22 cellular contexts compared by ENCODE assay signal in the genomic region with DNA sequence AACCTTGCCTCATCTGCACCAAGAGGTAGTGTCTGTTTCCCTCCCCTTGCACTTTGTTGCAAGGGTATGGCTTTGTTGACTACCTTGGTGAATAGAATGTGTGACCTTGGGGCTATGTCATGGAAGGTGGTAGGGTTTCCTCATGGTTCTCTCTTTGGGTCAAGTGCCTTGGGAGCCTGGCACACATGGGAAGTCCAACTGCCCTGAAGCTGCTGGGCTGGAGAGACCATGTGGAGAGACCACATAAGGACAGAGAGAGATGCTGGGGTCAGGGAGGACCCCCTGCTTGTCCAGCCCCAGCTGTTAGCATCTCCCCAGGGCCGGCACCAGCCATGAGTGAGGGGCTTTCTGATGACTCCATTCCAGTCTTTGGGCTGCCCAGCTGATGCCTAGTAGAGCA.
"Had no signal": no experiment of that assay in that cellular context is flagged by ENCODE, and none has a peak within 500 bp of the region (broad histone marks: within the 10 kb centered on the region; RNA-seq: fewer than 3 reads in every experiment).

No MANE protein-coding gene starts in this region.

- H3K27ac ChIP-seq: coronary artery, epithelial cell of prostate, foreskin keratinocyte, gastroesophageal sphincter, heart left ventricle, hepatocyte, left lung, lower lobe of right lung had no signal

- H3K36me3 ChIP-seq: gastroesophageal sphincter, heart left ventricle, left lung, lower lobe of right lung had no signal

- ATAC-seq: effector memory CD8-positive, alpha-beta T cell; foreskin keratinocyte; gastroesophageal sphincter; heart left ventricle; left ventricle myocardium superior; mucosa of descending colon had no signal

- H3K4me3 Mint-ChIP-seq: effector memory CD8-positive, alpha-beta T cell; endodermal cell; immature natural killer cell; mesothelial cell of epicardium had no signal

- DNase-seq: cerebellar nuclear complex; dermis blood vessel endothelial cell; effector CD8-positive, alpha-beta T cell; effector memory CD8-positive, alpha-beta T cell; endodermal cell; erythroblast; heart left ventricle; immature natural killer cell; kidney; kidney glomerular epithelial cell; left cardiac atrium; left lung; left ventricle myocardium superior; lower lobe of right lung; mesenchymal stem cell; mucosa of descending colon had no signal

- H3K4me2 ChIP-seq: hepatocyte had no signal

- H3K79me2 ChIP-seq: hepatocyte had no signal

- H3K4me1 Mint-ChIP-seq: endodermal cell, immature natural killer cell had no signal

- H3K4me3 ChIP-seq: coronary artery, gastroesophageal sphincter, heart left ventricle, hepatocyte, left lung, lower lobe of right lung, mucosa of descending colon had no signal

- H3K36me3 Mint-ChIP-seq: immature natural killer cell, mesothelial cell of epicardium had no signal

- H3K9me3 ChIP-seq: lower lobe of right lung, mucosa of descending colon had no signal

- H3K27me3 ChIP-seq: foreskin keratinocyte had no signal

- H3K4me1 ChIP-seq: foreskin keratinocyte, gastroesophageal sphincter, heart left ventricle, lower lobe of right lung had no signal

- H2AFZ ChIP-seq: hepatocyte had no signal

- H3K27ac Mint-ChIP-seq: effector memory CD8-positive, alpha-beta T cell; endodermal cell; immature natural killer cell; mesothelial cell of epicardium had no signal
